ENCODE assay signal across 1 cellular context in the genomic region with DNA sequence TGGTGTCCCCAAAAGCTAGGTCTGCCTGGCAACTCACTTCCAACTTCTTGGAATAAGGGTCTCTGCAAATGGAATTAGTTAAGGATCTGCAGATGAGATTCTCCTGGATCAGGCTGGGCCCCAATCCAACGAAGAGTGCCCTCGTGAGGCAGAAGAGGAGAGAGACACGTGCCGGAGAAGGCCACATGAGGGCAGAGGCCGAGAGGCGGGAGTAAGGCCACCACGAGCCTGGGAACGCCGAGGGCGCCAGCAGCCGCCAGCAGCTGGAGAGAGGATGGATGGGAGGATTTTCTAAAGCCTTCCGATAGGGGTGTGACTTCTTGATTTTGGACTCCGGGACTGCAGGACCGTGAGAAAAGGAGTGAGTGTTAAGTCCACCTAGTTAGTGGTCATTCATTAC.
TF ChIP-seq lines count a peak whose summit lies in the region.

No MANE protein-coding gene starts in this region.

TF ChIP-seq in HepG2, 621 proteins besides CTCF, POLR2A, EP300 and RAD21 (continues in another document):
- TF ChIP-seq STAG1 (CRISPR knock-in tag; IDR thresholded peaks at IDR 0.05) (peak; percentile 27; the same call in 1 of the 2 replicates), ZNF616 (CRISPR knock-in tag; IDR thresholded peaks at IDR 0.05; ENCODE audit: low read depth) (peak; percentile 73; the same call in 1 of the 2 replicates), ZNF253 (CRISPR knock-in tag; IDR thresholded peaks at IDR 0.05; ENCODE audit: borderline replicate concordance) (0 out of 2 replicates have a peak, but pooled peaks have one; percentile 66), ZFX (CRISPR knock-in tag; IDR thresholded peaks at IDR 0.05; ENCODE audit: low read depth) (peak; percentile 71), HNRNPL (IDR thresholded peaks at IDR 0.05; ENCODE audit: low read depth, low read length) (no peak), FOXA1 (IDR thresholded peaks at IDR 0.05) (no peak), FOXA1 (CRISPR knock-in tag; IDR thresholded peaks at IDR 0.05) (no peak), BORCS8-MEF2B (CRISPR knock-in tag; IDR thresholded peaks at IDR 0.05) (peak; percentile 91), SRF (IDR thresholded peaks at IDR 0.05; ENCODE audit: low read depth, low read length) (no peak), ZFAT (CRISPR knock-in tag; conservative IDR thresholded peaks at IDR 0.05) (no peak), SOX13 (IDR thresholded peaks at IDR 0.05) (no peak), SOX13 (CRISPR knock-in tag; conservative IDR thresholded peaks at IDR 0.05 in 1 of 2, IDR thresholded peaks at IDR 0.05 in 1 of 2) (0 out of 4 replicates have a peak, but pooled peaks of 1 of the 2 experiments have one; percentile 18), ZNF747 (CRISPR knock-in tag; IDR thresholded peaks at IDR 0.05; ENCODE audit: borderline replicate concordance) (no peak), ARNT2 (CRISPR knock-in tag; IDR thresholded peaks at IDR 0.05; ENCODE audit: low read depth) (no peak), RXRA (CRISPR knock-in tag; IDR thresholded peaks at IDR 0.05) (peak; percentile 67), ZNF142 (CRISPR knock-in tag; IDR thresholded peaks at IDR 0.05) (no peak), IKZF1 (IDR thresholded peaks at IDR 0.05) (no peak), ZNF101 (CRISPR knock-in tag; IDR thresholded peaks at IDR 0.05; ENCODE audit: borderline replicate concordance, low read depth) (no peak), ATM (IDR thresholded peaks at IDR 0.05; ENCODE audit: borderline replicate concordance) (no peak), HNF4A (CRISPR knock-in tag; IDR thresholded peaks at IDR 0.05) (0 out of 2 replicates have a peak, but pooled peaks have one; percentile 7), ZNF343 (CRISPR knock-in tag; IDR thresholded peaks at IDR 0.05) (peak; percentile 84; the same call in 1 of the 2 replicates), THYN1 (CRISPR knock-in tag; IDR thresholded peaks at IDR 0.05; ENCODE audit: borderline replicate concordance, low read depth) (no peak), SMARCC2 (IDR thresholded peaks at IDR 0.05) (no peak), KLF15 (CRISPR knock-in tag; IDR thresholded peaks at IDR 0.05; ENCODE audit: borderline replicate concordance) (peak; percentile 91), PHF21A (CRISPR knock-in tag; IDR thresholded peaks at IDR 0.05) (no peak), ATRX (CRISPR knock-in tag; IDR thresholded peaks at IDR 0.05; ENCODE audit: borderline replicate concordance) (no peak), XRCC5 (optimal IDR thresholded peaks at IDR 0.05; ENCODE audit: low read length) (peak; percentile 44), RARG (CRISPR knock-in tag; IDR thresholded peaks at IDR 0.05; ENCODE audit: low read depth) (no peak), ADNP (CRISPR knock-in tag; IDR thresholded peaks at IDR 0.05) (no peak), POGZ (CRISPR knock-in tag; IDR thresholded peaks at IDR 0.05) (no peak), BRD4 (CRISPR knock-in tag; IDR thresholded peaks at IDR 0.05) (no peak), KDM5A (IDR thresholded peaks at IDR 0.05; ENCODE audit: borderline replicate concordance, low read length) (no peak), ZFP37 (CRISPR knock-in tag; IDR thresholded peaks at IDR 0.05; ENCODE audit: borderline replicate concordance) (peak; percentile 54; the same call in 1 of the 2 replicates), ZNF232 (CRISPR knock-in tag; IDR thresholded peaks at IDR 0.05; ENCODE audit: borderline replicate concordance) (peak; percentile 69; the same call in 1 of the 2 replicates), GATAD2A (CRISPR knock-in tag; IDR thresholded peaks at IDR 0.05) (no peak), ZMAT3 (CRISPR knock-in tag; conservative IDR thresholded peaks at IDR 0.05) (0 out of 2 replicates have a peak, but pooled peaks have one; percentile 41), ZNF780A (CRISPR knock-in tag; IDR thresholded peaks at IDR 0.05) (peak; percentile 68; the same call in 1 of the 2 replicates), ZNF382 (CRISPR knock-in tag; IDR thresholded peaks at IDR 0.05; ENCODE audit: borderline replicate concordance) (no peak), ZFP36L2 (CRISPR knock-in tag; IDR thresholded peaks at IDR 0.05) (no peak), ZNF460 (CRISPR knock-in tag; IDR thresholded peaks at IDR 0.05; ENCODE audit: borderline replicate concordance) (no peak), ZNF326 (CRISPR knock-in tag; IDR thresholded peaks at IDR 0.05; ENCODE audit: borderline replicate concordance) (no peak), ZNF749 (CRISPR knock-in tag; IDR thresholded peaks at IDR 0.05; ENCODE audit: borderline replicate concordance) (peak; percentile 72; the same call in 1 of the 2 replicates), NFKBIZ (CRISPR knock-in tag; IDR thresholded peaks at IDR 0.05) (no peak)
- TF ChIP-seq, protein P1, sequence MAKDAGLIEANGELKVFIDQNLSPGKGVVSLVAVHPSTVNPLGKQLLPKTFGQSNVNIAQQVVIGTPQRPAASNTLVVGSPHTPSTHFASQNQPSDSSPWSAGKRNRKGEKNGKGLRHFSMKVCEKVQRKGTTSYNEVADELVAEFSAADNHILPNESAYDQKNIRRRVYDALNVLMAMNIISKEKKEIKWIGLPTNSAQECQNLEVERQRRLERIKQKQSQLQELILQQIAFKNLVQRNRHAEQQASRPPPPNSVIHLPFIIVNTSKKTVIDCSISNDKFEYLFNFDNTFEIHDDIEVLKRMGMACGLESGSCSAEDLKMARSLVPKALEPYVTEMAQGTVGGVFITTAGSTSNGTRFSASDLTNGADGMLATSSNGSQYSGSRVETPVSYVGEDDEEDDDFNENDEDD (CRISPR knock-in tag; IDR thresholded peaks at IDR 0.05; ENCODE audit: borderline replicate concordance): peak; percentile 97
- TF ChIP-seq, protein P2, sequence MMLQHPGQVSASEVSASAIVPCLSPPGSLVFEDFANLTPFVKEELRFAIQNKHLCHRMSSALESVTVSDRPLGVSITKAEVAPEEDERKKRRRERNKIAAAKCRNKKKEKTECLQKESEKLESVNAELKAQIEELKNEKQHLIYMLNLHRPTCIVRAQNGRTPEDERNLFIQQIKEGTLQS (CRISPR knock-in tag; IDR thresholded peaks at IDR 0.05): no peak
- TF ChIP-seq, protein P3, sequence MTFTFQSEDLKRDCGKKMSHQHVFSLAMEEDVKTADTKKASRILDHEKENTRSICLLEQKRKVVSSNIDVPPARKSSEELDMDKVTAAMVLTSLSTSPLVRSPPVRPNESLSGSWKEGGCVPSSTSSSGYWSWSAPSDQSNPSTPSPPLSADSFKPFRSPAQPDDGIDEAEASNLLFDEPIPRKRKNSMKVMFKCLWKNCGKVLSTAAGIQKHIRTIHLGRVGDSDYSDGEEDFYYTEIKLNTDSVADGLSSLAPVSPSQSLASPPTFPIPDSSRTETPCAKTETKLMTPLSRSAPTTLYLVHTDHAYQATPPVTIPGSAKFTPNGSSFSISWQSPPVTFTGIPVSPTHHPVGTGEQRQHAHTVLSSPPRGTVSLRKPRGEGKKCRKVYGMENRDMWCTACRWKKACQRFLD (CRISPR knock-in tag; IDR thresholded peaks at IDR 0.05; ENCODE audit: borderline replicate concordance): peak; percentile 70; the same call in 1 of the 2 replicates
- TF ChIP-seq, protein P4, sequence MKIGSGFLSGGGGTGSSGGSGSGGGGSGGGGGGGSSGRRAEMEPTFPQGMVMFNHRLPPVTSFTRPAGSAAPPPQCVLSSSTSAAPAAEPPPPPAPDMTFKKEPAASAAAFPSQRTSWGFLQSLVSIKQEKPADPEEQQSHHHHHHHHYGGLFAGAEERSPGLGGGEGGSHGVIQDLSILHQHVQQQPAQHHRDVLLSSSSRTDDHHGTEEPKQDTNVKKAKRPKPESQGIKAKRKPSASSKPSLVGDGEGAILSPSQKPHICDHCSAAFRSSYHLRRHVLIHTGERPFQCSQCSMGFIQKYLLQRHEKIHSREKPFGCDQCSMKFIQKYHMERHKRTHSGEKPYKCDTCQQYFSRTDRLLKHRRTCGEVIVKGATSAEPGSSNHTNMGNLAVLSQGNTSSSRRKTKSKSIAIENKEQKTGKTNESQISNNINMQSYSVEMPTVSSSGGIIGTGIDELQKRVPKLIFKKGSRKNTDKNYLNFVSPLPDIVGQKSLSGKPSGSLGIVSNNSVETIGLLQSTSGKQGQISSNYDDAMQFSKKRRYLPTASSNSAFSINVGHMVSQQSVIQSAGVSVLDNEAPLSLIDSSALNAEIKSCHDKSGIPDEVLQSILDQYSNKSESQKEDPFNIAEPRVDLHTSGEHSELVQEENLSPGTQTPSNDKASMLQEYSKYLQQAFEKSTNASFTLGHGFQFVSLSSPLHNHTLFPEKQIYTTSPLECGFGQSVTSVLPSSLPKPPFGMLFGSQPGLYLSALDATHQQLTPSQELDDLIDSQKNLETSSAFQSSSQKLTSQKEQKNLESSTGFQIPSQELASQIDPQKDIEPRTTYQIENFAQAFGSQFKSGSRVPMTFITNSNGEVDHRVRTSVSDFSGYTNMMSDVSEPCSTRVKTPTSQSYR (CRISPR knock-in tag; IDR thresholded peaks at IDR 0.05; ENCODE audit: borderline replicate concordance): no peak
- TF ChIP-seq, protein P5, sequence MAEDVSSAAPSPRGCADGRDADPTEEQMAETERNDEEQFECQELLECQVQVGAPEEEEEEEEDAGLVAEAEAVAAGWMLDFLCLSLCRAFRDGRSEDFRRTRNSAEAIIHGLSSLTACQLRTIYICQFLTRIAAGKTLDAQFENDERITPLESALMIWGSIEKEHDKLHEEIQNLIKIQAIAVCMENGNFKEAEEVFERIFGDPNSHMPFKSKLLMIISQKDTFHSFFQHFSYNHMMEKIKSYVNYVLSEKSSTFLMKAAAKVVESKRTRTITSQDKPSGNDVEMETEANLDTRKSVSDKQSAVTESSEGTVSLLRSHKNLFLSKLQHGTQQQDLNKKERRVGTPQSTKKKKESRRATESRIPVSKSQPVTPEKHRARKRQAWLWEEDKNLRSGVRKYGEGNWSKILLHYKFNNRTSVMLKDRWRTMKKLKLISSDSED (CRISPR knock-in tag; IDR thresholded peaks at IDR 0.05): 0 out of 2 replicates have a peak, but pooled peaks have one; percentile 70
